In the genomic region with DNA sequence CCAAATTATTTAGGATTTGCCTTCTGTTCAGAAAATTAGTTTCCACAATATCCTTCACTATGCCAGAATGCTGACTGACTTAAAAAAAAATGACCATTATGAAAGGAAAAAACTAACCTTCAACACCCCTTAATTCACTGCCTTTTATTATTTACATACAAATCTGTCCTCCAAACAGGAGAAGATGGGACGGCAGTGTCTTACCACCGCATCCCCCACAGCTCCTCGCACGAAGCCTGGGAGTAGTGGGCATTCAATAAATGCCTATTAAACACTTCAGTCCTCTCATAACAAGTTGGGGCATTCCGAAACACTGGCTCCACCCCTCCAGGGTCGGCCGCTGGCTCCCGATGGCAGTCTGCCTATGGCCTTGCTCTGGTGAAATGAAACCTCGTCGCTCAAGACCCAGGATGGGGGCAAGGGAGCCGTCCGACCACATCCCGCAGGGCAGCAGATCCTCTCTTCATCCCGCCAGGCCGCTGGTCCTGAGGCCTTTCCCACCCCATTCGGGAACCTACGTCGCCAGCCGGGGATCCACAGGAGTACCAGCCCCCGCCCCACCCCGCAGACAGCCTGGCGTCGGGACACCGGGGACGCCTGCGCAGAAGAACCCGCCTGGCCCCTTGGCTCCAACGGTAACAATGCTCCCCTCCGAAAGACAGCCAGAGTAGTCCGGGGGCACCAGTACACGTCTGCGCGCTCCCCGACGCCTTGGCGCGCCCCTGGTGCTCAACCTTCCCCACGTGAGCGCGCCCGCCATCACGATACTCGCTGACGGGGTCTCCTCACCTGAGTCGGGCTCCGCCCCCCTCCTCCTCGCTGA, we compare ENCODE assay signal across 1 cellular context.
A peak's percentile ranks its signal among the peaks of the same experiment; 100 is the strongest.
TF ChIP-seq lines count a peak whose summit lies in the region.

No MANE protein-coding gene starts in this region.

TF ChIP-seq in HepG2, 621 proteins besides CTCF, POLR2A, EP300 and RAD21 (continued from another document and continues in another):
- TF ChIP-seq, protein P1, sequence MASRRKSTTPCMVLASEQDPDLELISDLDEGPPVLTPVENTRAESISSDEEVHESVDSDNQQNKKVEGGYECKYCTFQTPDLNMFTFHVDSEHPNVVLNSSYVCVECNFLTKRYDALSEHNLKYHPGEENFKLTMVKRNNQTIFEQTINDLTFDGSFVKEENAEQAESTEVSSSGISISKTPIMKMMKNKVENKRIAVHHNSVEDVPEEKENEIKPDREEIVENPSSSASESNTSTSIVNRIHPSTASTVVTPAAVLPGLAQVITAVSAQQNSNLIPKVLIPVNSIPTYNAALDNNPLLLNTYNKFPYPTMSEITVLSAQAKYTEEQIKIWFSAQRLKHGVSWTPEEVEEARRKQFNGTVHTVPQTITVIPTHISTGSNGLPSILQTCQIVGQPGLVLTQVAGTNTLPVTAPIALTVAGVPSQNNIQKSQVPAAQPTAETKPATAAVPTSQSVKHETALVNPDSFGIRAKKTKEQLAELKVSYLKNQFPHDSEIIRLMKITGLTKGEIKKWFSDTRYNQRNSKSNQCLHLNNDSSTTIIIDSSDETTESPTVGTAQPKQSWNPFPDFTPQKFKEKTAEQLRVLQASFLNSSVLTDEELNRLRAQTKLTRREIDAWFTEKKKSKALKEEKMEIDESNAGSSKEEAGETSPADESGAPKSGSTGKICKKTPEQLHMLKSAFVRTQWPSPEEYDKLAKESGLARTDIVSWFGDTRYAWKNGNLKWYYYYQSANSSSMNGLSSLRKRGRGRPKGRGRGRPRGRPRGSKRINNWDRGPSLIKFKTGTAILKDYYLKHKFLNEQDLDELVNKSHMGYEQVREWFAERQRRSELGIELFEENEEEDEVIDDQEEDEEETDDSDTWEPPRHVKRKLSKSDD (CRISPR knock-in tag; IDR thresholded peaks at IDR 0.05; ENCODE audit: low read depth): peak; percentile 57; the same call in 1 of the 2 replicates
- no peak for TF ChIP-seq ZNF230 (CRISPR knock-in tag; IDR thresholded peaks at IDR 0.05)
- TF ChIP-seq ZNF468 (CRISPR knock-in tag; IDR thresholded peaks at IDR 0.05): no peak
- TF ChIP-seq, protein P2, sequence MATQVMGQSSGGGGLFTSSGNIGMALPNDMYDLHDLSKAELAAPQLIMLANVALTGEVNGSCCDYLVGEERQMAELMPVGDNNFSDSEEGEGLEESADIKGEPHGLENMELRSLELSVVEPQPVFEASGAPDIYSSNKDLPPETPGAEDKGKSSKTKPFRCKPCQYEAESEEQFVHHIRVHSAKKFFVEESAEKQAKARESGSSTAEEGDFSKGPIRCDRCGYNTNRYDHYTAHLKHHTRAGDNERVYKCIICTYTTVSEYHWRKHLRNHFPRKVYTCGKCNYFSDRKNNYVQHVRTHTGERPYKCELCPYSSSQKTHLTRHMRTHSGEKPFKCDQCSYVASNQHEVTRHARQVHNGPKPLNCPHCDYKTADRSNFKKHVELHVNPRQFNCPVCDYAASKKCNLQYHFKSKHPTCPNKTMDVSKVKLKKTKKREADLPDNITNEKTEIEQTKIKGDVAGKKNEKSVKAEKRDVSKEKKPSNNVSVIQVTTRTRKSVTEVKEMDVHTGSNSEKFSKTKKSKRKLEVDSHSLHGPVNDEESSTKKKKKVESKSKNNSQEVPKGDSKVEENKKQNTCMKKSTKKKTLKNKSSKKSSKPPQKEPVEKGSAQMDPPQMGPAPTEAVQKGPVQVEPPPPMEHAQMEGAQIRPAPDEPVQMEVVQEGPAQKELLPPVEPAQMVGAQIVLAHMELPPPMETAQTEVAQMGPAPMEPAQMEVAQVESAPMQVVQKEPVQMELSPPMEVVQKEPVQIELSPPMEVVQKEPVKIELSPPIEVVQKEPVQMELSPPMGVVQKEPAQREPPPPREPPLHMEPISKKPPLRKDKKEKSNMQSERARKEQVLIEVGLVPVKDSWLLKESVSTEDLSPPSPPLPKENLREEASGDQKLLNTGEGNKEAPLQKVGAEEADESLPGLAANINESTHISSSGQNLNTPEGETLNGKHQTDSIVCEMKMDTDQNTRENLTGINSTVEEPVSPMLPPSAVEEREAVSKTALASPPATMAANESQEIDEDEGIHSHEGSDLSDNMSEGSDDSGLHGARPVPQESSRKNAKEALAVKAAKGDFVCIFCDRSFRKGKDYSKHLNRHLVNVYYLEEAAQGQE (IDR thresholded peaks at IDR 0.05; ENCODE audit: borderline replicate concordance in 1 of 2, low read depth in 1 of 2, low read length in 2 of 2): no peak
- no peak for TF ChIP-seq TEAD2 (CRISPR knock-in tag; IDR thresholded peaks at IDR 0.05)
- TF ChIP-seq, protein P3, sequence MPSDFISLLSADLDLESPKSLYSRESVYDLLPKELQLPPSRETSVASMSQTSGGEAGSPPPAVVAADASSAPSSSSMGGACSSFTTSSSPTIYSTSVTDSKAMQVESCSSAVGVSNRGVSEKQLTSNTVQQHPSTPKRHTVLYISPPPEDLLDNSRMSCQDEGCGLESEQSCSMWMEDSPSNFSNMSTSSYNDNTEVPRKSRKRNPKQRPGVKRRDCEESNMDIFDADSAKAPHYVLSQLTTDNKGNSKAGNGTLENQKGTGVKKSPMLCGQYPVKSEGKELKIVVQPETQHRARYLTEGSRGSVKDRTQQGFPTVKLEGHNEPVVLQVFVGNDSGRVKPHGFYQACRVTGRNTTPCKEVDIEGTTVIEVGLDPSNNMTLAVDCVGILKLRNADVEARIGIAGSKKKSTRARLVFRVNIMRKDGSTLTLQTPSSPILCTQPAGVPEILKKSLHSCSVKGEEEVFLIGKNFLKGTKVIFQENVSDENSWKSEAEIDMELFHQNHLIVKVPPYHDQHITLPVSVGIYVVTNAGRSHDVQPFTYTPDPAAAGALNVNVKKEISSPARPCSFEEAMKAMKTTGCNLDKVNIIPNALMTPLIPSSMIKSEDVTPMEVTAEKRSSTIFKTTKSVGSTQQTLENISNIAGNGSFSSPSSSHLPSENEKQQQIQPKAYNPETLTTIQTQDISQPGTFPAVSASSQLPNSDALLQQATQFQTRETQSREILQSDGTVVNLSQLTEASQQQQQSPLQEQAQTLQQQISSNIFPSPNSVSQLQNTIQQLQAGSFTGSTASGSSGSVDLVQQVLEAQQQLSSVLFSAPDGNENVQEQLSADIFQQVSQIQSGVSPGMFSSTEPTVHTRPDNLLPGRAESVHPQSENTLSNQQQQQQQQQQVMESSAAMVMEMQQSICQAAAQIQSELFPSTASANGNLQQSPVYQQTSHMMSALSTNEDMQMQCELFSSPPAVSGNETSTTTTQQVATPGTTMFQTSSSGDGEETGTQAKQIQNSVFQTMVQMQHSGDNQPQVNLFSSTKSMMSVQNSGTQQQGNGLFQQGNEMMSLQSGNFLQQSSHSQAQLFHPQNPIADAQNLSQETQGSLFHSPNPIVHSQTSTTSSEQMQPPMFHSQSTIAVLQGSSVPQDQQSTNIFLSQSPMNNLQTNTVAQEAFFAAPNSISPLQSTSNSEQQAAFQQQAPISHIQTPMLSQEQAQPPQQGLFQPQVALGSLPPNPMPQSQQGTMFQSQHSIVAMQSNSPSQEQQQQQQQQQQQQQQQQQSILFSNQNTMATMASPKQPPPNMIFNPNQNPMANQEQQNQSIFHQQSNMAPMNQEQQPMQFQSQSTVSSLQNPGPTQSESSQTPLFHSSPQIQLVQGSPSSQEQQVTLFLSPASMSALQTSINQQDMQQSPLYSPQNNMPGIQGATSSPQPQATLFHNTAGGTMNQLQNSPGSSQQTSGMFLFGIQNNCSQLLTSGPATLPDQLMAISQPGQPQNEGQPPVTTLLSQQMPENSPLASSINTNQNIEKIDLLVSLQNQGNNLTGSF (CRISPR knock-in tag; IDR thresholded peaks at IDR 0.05): no peak
- TF ChIP-seq FIP1L1 (IDR thresholded peaks at IDR 0.05; ENCODE audit: borderline replicate concordance, insufficient read depth, low read depth, low read length): 0 out of 2 replicates have a peak, but pooled peaks have one; percentile 38
- TF ChIP-seq PCBP1 (IDR thresholded peaks at IDR 0.05; ENCODE audit: borderline replicate concordance, low read depth, low read length): peak; percentile 39; the same call in 1 of the 2 replicates
- peak; percentile 66 for TF ChIP-seq ZNF777 (CRISPR knock-in tag; IDR thresholded peaks at IDR 0.05)
- TF ChIP-seq ZNF652 (CRISPR knock-in tag; IDR thresholded peaks at IDR 0.05; ENCODE audit: borderline replicate concordance, low read depth): no peak
- peak; percentile 91 for TF ChIP-seq KDM5B (CRISPR knock-in tag; IDR thresholded peaks at IDR 0.05; ENCODE audit: borderline replicate concordance)
- peak; percentile 66; the same call in 1 of the 2 replicates for TF ChIP-seq AKAP8 (CRISPR knock-in tag; IDR thresholded peaks at IDR 0.05)
- TF ChIP-seq NFKB2 (CRISPR knock-in tag; IDR thresholded peaks at IDR 0.05; ENCODE audit: borderline replicate concordance): no peak
- 0 out of 2 replicates have a peak, but pooled peaks have one; percentile 49 for TF ChIP-seq AHR (CRISPR knock-in tag; IDR thresholded peaks at IDR 0.05)
- no peak for TF ChIP-seq HHEX (CRISPR knock-in tag; IDR thresholded peaks at IDR 0.05)
- TF ChIP-seq ZNF569 (CRISPR knock-in tag; IDR thresholded peaks at IDR 0.05; ENCODE audit: borderline replicate concordance): no peak
- TF ChIP-seq ZNF160 (CRISPR knock-in tag; IDR thresholded peaks at IDR 0.05): peak; percentile 80; the same call in 1 of the 2 replicates
- no peak for TF ChIP-seq TBL1XR1 (IDR thresholded peaks at IDR 0.05; ENCODE audit: borderline replicate concordance, low read length, partially characterized antibody)
- 0 out of 2 replicates have a peak, but pooled peaks have one; percentile 38 for TF ChIP-seq DR1 (CRISPR knock-in tag; IDR thresholded peaks at IDR 0.05)
- TF ChIP-seq, protein P4, sequence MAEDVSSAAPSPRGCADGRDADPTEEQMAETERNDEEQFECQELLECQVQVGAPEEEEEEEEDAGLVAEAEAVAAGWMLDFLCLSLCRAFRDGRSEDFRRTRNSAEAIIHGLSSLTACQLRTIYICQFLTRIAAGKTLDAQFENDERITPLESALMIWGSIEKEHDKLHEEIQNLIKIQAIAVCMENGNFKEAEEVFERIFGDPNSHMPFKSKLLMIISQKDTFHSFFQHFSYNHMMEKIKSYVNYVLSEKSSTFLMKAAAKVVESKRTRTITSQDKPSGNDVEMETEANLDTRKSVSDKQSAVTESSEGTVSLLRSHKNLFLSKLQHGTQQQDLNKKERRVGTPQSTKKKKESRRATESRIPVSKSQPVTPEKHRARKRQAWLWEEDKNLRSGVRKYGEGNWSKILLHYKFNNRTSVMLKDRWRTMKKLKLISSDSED (CRISPR knock-in tag; IDR thresholded peaks at IDR 0.05): peak; percentile 58; the same call in 1 of the 2 replicates
- TF ChIP-seq PHF5A (CRISPR knock-in tag; IDR thresholded peaks at IDR 0.05; ENCODE audit: low read depth, unreplicated experiment): no peak
- TF ChIP-seq KAT8 (CRISPR knock-in tag; IDR thresholded peaks at IDR 0.05): no peak
- TF ChIP-seq ZNF775 (CRISPR knock-in tag; IDR thresholded peaks at IDR 0.05; ENCODE audit: borderline replicate concordance): no peak
- no peak; the same call in 1 of the 2 replicates for TF ChIP-seq ONECUT2 (CRISPR knock-in tag; IDR thresholded peaks at IDR 0.05)
- no peak for TF ChIP-seq ZBTB20 (CRISPR knock-in tag; IDR thresholded peaks at IDR 0.05; ENCODE audit: borderline replicate concordance, low read depth)
- 0 out of 2 replicates have a peak, but pooled peaks have one; percentile 64 for TF ChIP-seq KMT2B (CRISPR knock-in tag; IDR thresholded peaks at IDR 0.05)
- no peak; the same call in 1 of the 2 replicates for TF ChIP-seq BORCS8-MEF2B (CRISPR knock-in tag; IDR thresholded peaks at IDR 0.05)
- TF ChIP-seq, protein P5, sequence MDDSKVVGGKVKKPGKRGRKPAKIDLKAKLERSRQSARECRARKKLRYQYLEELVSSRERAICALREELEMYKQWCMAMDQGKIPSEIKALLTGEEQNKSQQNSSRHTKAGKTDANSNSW (CRISPR knock-in tag; IDR thresholded peaks at IDR 0.05; ENCODE audit: borderline replicate concordance): peak; percentile 52; the same call in 1 of the 2 replicates
- TF ChIP-seq ZNF772 (CRISPR knock-in tag; IDR thresholded peaks at IDR 0.05): peak; percentile 24; the same call in 1 of the 2 replicates
- TF ChIP-seq, protein P6, sequence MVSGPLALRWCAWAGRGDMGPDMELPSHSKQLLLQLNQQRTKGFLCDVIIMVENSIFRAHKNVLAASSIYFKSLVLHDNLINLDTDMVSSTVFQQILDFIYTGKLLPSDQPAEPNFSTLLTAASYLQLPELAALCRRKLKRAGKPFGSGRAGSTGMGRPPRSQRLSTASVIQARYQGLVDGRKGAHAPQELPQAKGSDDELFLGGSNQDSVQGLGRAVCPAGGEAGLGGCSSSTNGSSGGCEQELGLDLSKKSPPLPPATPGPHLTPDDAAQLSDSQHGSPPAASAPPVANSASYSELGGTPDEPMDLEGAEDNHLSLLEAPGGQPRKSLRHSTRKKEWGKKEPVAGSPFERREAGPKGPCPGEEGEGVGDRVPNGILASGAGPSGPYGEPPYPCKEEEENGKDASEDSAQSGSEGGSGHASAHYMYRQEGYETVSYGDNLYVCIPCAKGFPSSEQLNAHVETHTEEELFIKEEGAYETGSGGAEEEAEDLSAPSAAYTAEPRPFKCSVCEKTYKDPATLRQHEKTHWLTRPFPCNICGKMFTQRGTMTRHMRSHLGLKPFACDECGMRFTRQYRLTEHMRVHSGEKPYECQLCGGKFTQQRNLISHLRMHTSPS (CRISPR knock-in tag; IDR thresholded peaks at IDR 0.05; ENCODE audit: low read depth): no peak
- TF ChIP-seq ZNF782 (CRISPR knock-in tag; IDR thresholded peaks at IDR 0.05; ENCODE audit: borderline replicate concordance): peak; percentile 58; the same call in 1 of the 2 replicates
- TF ChIP-seq SRSF1 (optimal IDR thresholded peaks at IDR 0.05; ENCODE audit: low read depth, low read length): peak; percentile 46
- TF ChIP-seq ZSCAN29 (CRISPR knock-in tag; conservative IDR thresholded peaks at IDR 0.05): no peak
- no peak for TF ChIP-seq ADNP (CRISPR knock-in tag; IDR thresholded peaks at IDR 0.05)
- no peak for TF ChIP-seq MAFF (IDR thresholded peaks at IDR 0.05; ENCODE audit: low read depth, low read length)
- no peak for TF ChIP-seq FLYWCH1 (CRISPR knock-in tag; IDR thresholded peaks at IDR 0.05)
- TF ChIP-seq NCOA2 (CRISPR knock-in tag; IDR thresholded peaks at IDR 0.05): no peak
- peak; percentile 57; the same call in 1 of the 2 replicates for TF ChIP-seq SALL1 (CRISPR knock-in tag; IDR thresholded peaks at IDR 0.05)
- TF ChIP-seq ZNF264 (CRISPR knock-in tag; IDR thresholded peaks at IDR 0.05): 0 out of 2 replicates have a peak, but pooled peaks have one; percentile 23
- TF ChIP-seq, protein P7, sequence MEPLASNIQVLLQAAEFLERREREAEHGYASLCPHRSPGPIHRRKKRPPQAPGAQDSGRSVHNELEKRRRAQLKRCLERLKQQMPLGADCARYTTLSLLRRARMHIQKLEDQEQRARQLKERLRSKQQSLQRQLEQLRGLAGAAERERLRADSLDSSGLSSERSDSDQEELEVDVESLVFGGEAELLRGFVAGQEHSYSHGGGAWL (CRISPR knock-in tag; IDR thresholded peaks at IDR 0.05): peak; percentile 41; the same call in 1 of the 2 replicates
- TF ChIP-seq ARNTL (CRISPR knock-in tag; IDR thresholded peaks at IDR 0.05): 0 out of 2 replicates have a peak, but pooled peaks have one; percentile 38
- TF ChIP-seq, protein P8, sequence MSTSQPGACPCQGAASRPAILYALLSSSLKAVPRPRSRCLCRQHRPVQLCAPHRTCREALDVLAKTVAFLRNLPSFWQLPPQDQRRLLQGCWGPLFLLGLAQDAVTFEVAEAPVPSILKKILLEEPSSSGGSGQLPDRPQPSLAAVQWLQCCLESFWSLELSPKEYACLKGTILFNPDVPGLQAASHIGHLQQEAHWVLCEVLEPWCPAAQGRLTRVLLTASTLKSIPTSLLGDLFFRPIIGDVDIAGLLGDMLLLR (CRISPR knock-in tag; IDR thresholded peaks at IDR 0.05): 0 out of 2 replicates have a peak, but pooled peaks have one; percentile 72
- 0 out of 2 replicates have a peak, but pooled peaks have one; percentile 19 for TF ChIP-seq ZNF331 (CRISPR knock-in tag; IDR thresholded peaks at IDR 0.05)
